In genomic region chr10:73871295-73871914, GRCh38 we compare ENCODE assay signal across 12 cellular contexts. TPM values are rescaled to one million over a fixed set of nuclear protein-coding genes. Genes with fewer than 3 reads are reported as not detected.
DNase-seq lines count a peak whose midpoint lies in the region; ATAC-seq and TF ChIP-seq lines count a peak whose summit lies in the region.
"Had no signal": no experiment of that assay in that cellular context is flagged by ENCODE, and none has a peak within 500 bp of the region (broad histone marks: within the 10 kb centered on the region; RNA-seq: fewer than 3 reads in every experiment).

No MANE protein-coding gene starts in this region.

- peaks cover 0 to 21% (median 0%) of the 10 kb centered on the region in 4 donors for H3K4me1 ChIP-seq in right lobe of liver

- no peak for ATAC-seq in activated CD4-positive, alpha-beta T cell treated with anti-CD3 and anti-CD28 coated beads for 36 hours
- ATAC-seq in activated T-helper 17 cell treated with anti-CD3 and anti-CD28 coated beads, Interleukin-2, amount 50 U/mL, for 72 hours (replicated peaks), result no peak
- peak in 3 of 4 donors; percentile 16 to 50 (median 39) for ATAC-seq in right lobe of liver

- no peak overlapping the region for H3K4me3 ChIP-seq in right lobe of liver
- H3K4me3 ChIP-seq: pancreas had no signal

- 73% methylated on average over 3 of the region's 6 CpGs for WGBS in right lobe of liver (ENCODE audit: insufficient coverage, low coverage, low lambda C conversion rate, missing lambda C conversion rate)

- intact Hi-C loops in activated CD4-positive, alpha-beta T cell treated with anti-CD3 and anti-CD28 coated beads for 36 hours (cut with DNase I, micrococcal nuclease), result loop anchor here in 1 of 2 experiments (10.0 kb wide), 1 partner anchor 617 kb away; the partner anchor contains the start of gene MRPS16
- intact Hi-C loops in right lobe of liver (cut with DNase I), result no loop called here

- POLR2A ChIA-PET in activated CD4-positive, alpha-beta T cell treated with anti-CD3 and anti-CD28 coated beads, Interleukin-2, amount 10 ng/mL, durations not matched to agents 7 days and 5 days (lab: Charles Lee), result no interaction called here
- POLR2A ChIA-PET in activated CD4-positive, alpha-beta T cell treated with anti-CD3 and anti-CD28 coated beads for 36 hours (lab: Charles Lee), result no interaction called here

- no peaks in the 10 kb centered on the region for H3K9me3 Mint-ChIP-seq in activated CD4-positive, alpha-beta T cell treated with anti-CD3 and anti-CD28 coated beads, Interleukin-2, amount 10 ng/mL, durations not matched to agents 7 days and 5 days
- no peaks in the 10 kb centered on the region for H3K9me3 Mint-ChIP-seq in activated CD4-positive, alpha-beta T cell treated with anti-CD3 and anti-CD28 coated beads for 36 hours (ENCODE audit: low read depth)
- H3K9me3 Mint-ChIP-seq in activated T-helper 17 cell treated with anti-CD3 and anti-CD28 coated beads, Interleukin-2, amount 50 U/mL, for 72 hours, result no peaks in the 10 kb centered on the region

- no peaks in the 10 kb centered on the region for H3K27me3 Mint-ChIP-seq in activated CD4-positive, alpha-beta T cell treated with anti-CD3 and anti-CD28 coated beads, Interleukin-2, amount 10 ng/mL, durations not matched to agents 7 days and 5 days
- H3K27me3 Mint-ChIP-seq in activated CD4-positive, alpha-beta T cell treated with anti-CD3 and anti-CD28 coated beads for 36 hours, result no peaks in the 10 kb centered on the region
- no peaks in the 10 kb centered on the region for H3K27me3 Mint-ChIP-seq in activated T-helper 17 cell treated with anti-CD3 and anti-CD28 coated beads, Interleukin-2, amount 50 U/mL, for 72 hours

- H3K36me3 Mint-ChIP-seq in activated CD4-positive, alpha-beta T cell treated with anti-CD3 and anti-CD28 coated beads, Interleukin-2, amount 10 ng/mL, durations not matched to agents 7 days and 5 days (ENCODE audit: low read depth), result peaks cover 46% of the 10 kb centered on the region
- H3K36me3 Mint-ChIP-seq in activated CD4-positive, alpha-beta T cell treated with anti-CD3 and anti-CD28 coated beads for 36 hours (ENCODE audit: low read depth), result peaks cover 4% of the 10 kb centered on the region
- peaks cover 11% of the 10 kb centered on the region for H3K36me3 Mint-ChIP-seq in activated T-helper 17 cell treated with anti-CD3 and anti-CD28 coated beads, Interleukin-2, amount 50 U/mL, for 72 hours (ENCODE audit: low read depth)

- H3K27ac Mint-ChIP-seq in activated CD4-positive, alpha-beta T cell treated with anti-CD3 and anti-CD28 coated beads, Interleukin-2, amount 10 ng/mL, durations not matched to agents 7 days and 5 days, result no peak overlapping the region
- no peak overlapping the region for H3K27ac Mint-ChIP-seq in activated CD4-positive, alpha-beta T cell treated with anti-CD3 and anti-CD28 coated beads for 36 hours
- peak overlapping the region; percentile 80 for H3K27ac Mint-ChIP-seq in activated T-helper 17 cell treated with anti-CD3 and anti-CD28 coated beads, Interleukin-2, amount 50 U/mL, for 72 hours

- TF ChIP-seq POLR2A in right lobe of liver (IDR thresholded peaks at IDR 0.05), result no peak

- peak overlapping the region; percentile 77 for H3K4me3 Mint-ChIP-seq in activated CD4-positive, alpha-beta T cell treated with anti-CD3 and anti-CD28 coated beads, Interleukin-2, amount 10 ng/mL, durations not matched to agents 7 days and 5 days
- no peak overlapping the region for H3K4me3 Mint-ChIP-seq in activated CD4-positive, alpha-beta T cell treated with anti-CD3 and anti-CD28 coated beads for 36 hours
- H3K4me3 Mint-ChIP-seq in activated T-helper 17 cell treated with anti-CD3 and anti-CD28 coated beads, Interleukin-2, amount 50 U/mL, for 72 hours, result peak overlapping the region; percentile 77

- no peak for TF ChIP-seq CTCF in right lobe of liver (IDR thresholded peaks at IDR 0.05)

- H3K27me3 ChIP-seq in right lobe of liver, result no peaks in the 10 kb centered on the region
- H3K27me3 ChIP-seq: pancreas had no signal

- CTCF ChIA-PET in activated CD4-positive, alpha-beta T cell treated with anti-CD3 and anti-CD28 coated beads, Interleukin-2, amount 10 ng/mL, durations not matched to agents 7 days and 5 days (lab: Charles Lee), result no interaction called here
- CTCF ChIA-PET in activated CD4-positive, alpha-beta T cell treated with anti-CD3 and anti-CD28 coated beads for 36 hours (lab: Charles Lee), result interaction anchor here (1.0 to 1.3 kb wide), 2 partner anchors 9 to 22 kb away, joined by 4 to 5 read pairs; no protein-coding TSS in a partner anchor

- H3K27ac ChIP-seq in right lobe of liver (no peak overlapping the region), temporal lobe (ENCODE audit: low read depth, low read length) (peak overlapping the region; percentile 55)
- H3K27ac ChIP-seq: pancreas had no signal

- H3K9me3 ChIP-seq in right lobe of liver, result no peaks in the 10 kb centered on the region
- H3K9me3 ChIP-seq: pancreas had no signal

- DNase-seq in activated CD4-positive, alpha-beta T cell treated with anti-CD3 and anti-CD28 coated beads, Interleukin-2, amount 10 ng/mL, durations not matched to agents 7 days and 5 days, result no peak
- no peak for DNase-seq in activated CD4-positive, alpha-beta T cell treated with anti-CD3 and anti-CD28 coated beads for 36 hours
- DNase-seq in right lobe of liver (peak in 1 of 3 donors; percentile 66), NCI-H526 (lab: John Stamatoyannopoulos, UW) (no peak), T-helper 9 cell (no peak), kidney tubule cell (ENCODE audit: low spot score) (no peak)
- DNase-seq: ACHN; NCI-H345; pancreas; stimulated activated CD4-positive, alpha-beta T cell treated with anti-CD3 and anti-CD28 coated beads, Interleukin-2, amount 100 ng/mL, for 24 hours had no signal

- peaks cover 77% of the 10 kb centered on the region for H3K4me1 Mint-ChIP-seq in activated CD4-positive, alpha-beta T cell treated with anti-CD3 and anti-CD28 coated beads, Interleukin-2, amount 10 ng/mL, durations not matched to agents 7 days and 5 days
- H3K4me1 Mint-ChIP-seq in activated CD4-positive, alpha-beta T cell treated with anti-CD3 and anti-CD28 coated beads for 36 hours, result peaks cover 65% of the 10 kb centered on the region
- H3K4me1 Mint-ChIP-seq in activated T-helper 17 cell treated with anti-CD3 and anti-CD28 coated beads, Interleukin-2, amount 50 U/mL, for 72 hours, result peaks cover 25% of the 10 kb centered on the region

- peaks cover 0 to 5% (median 0%) of the 10 kb centered on the region in 4 donors for H3K36me3 ChIP-seq in right lobe of liver
- H3K36me3 ChIP-seq: pancreas had no signal

RNA-seq across cellular contexts. Expression of gene CAMK2G, which starts 3.0 kb away (rescaled TPM):
- 10 to 100 TPM; 54.4 to 55.8 TPM for total RNA-seq in activated CD4-positive, alpha-beta T cell treated with anti-CD3 and anti-CD28 coated beads, Interleukin-2, amount 10 ng/mL, durations not matched to agents 7 days and 5 days
- 10 to 100 TPM; 16.4 to 19.4 TPM for total RNA-seq in activated CD4-positive, alpha-beta T cell treated with anti-CD3 and anti-CD28 coated beads for 36 hours
- total RNA-seq in activated T-helper 17 cell treated with anti-CD3 and anti-CD28 coated beads, Interleukin-2, amount 50 U/mL, for 72 hours, result 10 to 100 TPM; 19.5 to 23.2 TPM
- total RNA-seq in right lobe of liver (10 to 100 TPM in 2 of 6 experiments, 1 to 10 TPM in 4; 8.3 to 10.7 (median 9.4) TPM), temporal lobe (53.8 TPM)

RNA-seq across cellular contexts. Expression of gene PLAU, which starts 39.5 kb away (rescaled TPM):
- total RNA-seq in activated CD4-positive, alpha-beta T cell treated with anti-CD3 and anti-CD28 coated beads, Interleukin-2, amount 10 ng/mL, durations not matched to agents 7 days and 5 days, result under 1 TPM; 0.89 to 0.96 TPM
- under 1 TPM in 1 of 2 experiments, not detected in 1; 0.16 TPM for total RNA-seq in activated CD4-positive, alpha-beta T cell treated with anti-CD3 and anti-CD28 coated beads for 36 hours
- under 1 TPM; 0.37 to 0.67 TPM for total RNA-seq in activated T-helper 17 cell treated with anti-CD3 and anti-CD28 coated beads, Interleukin-2, amount 50 U/mL, for 72 hours
- total RNA-seq in right lobe of liver, result 1 to 10 TPM in 2 of 6 experiments, under 1 TPM in 4; 0.24 to 4.3 (median 0.87) TPM
- total RNA-seq in temporal lobe, result 0.98 TPM

Comparison
In these comparisons a context has a peak if more than half of its experiments do, and no peak if none do; other contexts are left out.
1. ATAC-seq: peak in right lobe of liver (3 of 4); none in activated CD4-positive, alpha-beta T cell treated with anti-CD3 and anti-CD28 coated beads for 36 hours (single experiment) and activated T-helper 17 cell treated with anti-CD3 and anti-CD28 coated beads, Interleukin-2, amount 50 U/mL, for 72 hours (single experiment).